In the genomic region with DNA sequence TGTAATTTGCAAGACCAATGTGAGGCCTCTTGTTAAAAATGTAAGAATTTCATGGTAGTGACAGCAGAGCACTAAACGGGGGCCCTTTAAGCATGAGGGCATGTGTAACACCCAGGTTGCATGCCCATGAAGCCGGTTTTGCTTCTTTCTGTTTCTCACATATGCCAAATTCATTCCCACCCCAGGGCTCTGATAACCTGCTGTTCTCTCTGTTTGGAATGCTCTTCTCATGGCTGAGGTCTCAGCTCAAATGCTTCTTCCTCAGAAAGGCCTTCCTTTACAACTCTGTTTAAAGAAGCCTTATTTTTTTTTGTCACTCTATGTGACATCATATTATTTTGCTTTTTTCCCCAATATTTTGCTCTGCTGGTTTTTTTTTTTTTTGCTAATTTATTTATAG, we compare ENCODE assay signal across 30 cellular contexts.
"Had no signal": no experiment of that assay in that cellular context is flagged by ENCODE, and none has a peak within 500 bp of the region (broad histone marks: within the 10 kb centered on the region; RNA-seq: fewer than 3 reads in every experiment).

No MANE protein-coding gene starts in this region.

- H3K27ac Mint-ChIP-seq: activated B cell treated with CpG ODN at 0.5 μM for 24 hours; activated CD8-positive, alpha-beta T cell treated with anti-CD3 and anti-CD28 coated beads for 36 hours; activated naive CD8-positive, alpha-beta T cell; activated T-helper 17 cell treated with anti-CD3 and anti-CD28 coated beads, Interleukin-2, amount 50 U/mL, for 72 hours; dendritic cell treated with granulocyte-macrophage colony-stimulating factor and Interleukin-4, amounts not matched to agents 40 ng/mL and 50 ng/mL, for 4 days had no signal

- H3K27me3 Mint-ChIP-seq: activated B cell treated with CpG ODN at 0.5 μM for 24 hours; activated CD8-positive, alpha-beta T cell treated with anti-CD3 and anti-CD28 coated beads for 36 hours; activated naive CD8-positive, alpha-beta T cell; activated T-helper 17 cell treated with anti-CD3 and anti-CD28 coated beads, Interleukin-2, amount 50 U/mL, for 72 hours; central memory CD8-positive, alpha-beta T cell; dendritic cell treated with granulocyte-macrophage colony-stimulating factor and Interleukin-4, amounts not matched to agents 40 ng/mL and 50 ng/mL, for 4 days had no signal

- H3K9me3 ChIP-seq: esophagus muscularis mucosa, gastrocnemius medialis, heart left ventricle had no signal

- H3K4me1 Mint-ChIP-seq: activated B cell treated with CpG ODN at 0.5 μM for 24 hours; activated T-helper 17 cell treated with anti-CD3 and anti-CD28 coated beads, Interleukin-2, amount 50 U/mL, for 72 hours; central memory CD8-positive, alpha-beta T cell had no signal

- H3K4me1 ChIP-seq: esophagus muscularis mucosa, foreskin keratinocyte, gastrocnemius medialis, heart left ventricle had no signal

- H3K36me3 ChIP-seq: brain microvascular endothelial cell, esophagus muscularis mucosa, gastrocnemius medialis, heart left ventricle had no signal

- DNase-seq: activated B cell treated with CpG ODN at 0.5 μM for 24 hours; activated CD4-positive, alpha-beta T cell treated with anti-CD3 and anti-CD28 coated beads for 48 hours; activated CD4-positive, alpha-beta T cell treated with anti-CD3 and anti-CD28 coated beads, Interleukin-2, amount 50 U/mL, for 1 hour; activated CD4-positive, alpha-beta T cell treated with anti-CD3 and anti-CD28 coated beads, Interleukin-2, amount 50 U/mL, for 48 hours; activated CD8-positive, alpha-beta memory T cell treated with anti-CD3 and anti-CD28 coated beads for 24 hours; activated CD8-positive, alpha-beta T cell treated with anti-CD3 and anti-CD28 coated beads for 36 hours; activated effector memory CD4-positive, alpha-beta T cell treated with Interleukin-2 at 50 U/mL for 16 hours; activated gamma-delta T cell treated with Interleukin-2 at 50 U/mL for 16 hours; activated naive CD4-positive, alpha-beta T cell treated with anti-CD3 and anti-CD28 coated beads, Interleukin-2, amount 50 U/mL, for 16 hours; activated naive CD4-positive, alpha-beta T cell treated with Interleukin-2 at 50 U/mL for 16 hours; activated T-cell treated with anti-CD3 and anti-CD28 coated beads, Interleukin-2, amount 50 U/mL, for 4 hours; amniotic stem cell; anterior cingulate cortex; brain microvascular endothelial cell; dorsolateral prefrontal cortex; effector memory CD4-positive, alpha-beta T cell; erythroblast; foreskin keratinocyte; gastrocnemius medialis; glutamatergic neuron; heart left ventricle; T-helper 2 cell had no signal

- H3K27me3 ChIP-seq: brain microvascular endothelial cell, dorsolateral prefrontal cortex, esophagus muscularis mucosa, foreskin keratinocyte, gastrocnemius medialis, heart left ventricle had no signal

- H3K4me3 Mint-ChIP-seq: activated B cell treated with CpG ODN at 0.5 μM for 24 hours; activated CD8-positive, alpha-beta T cell treated with anti-CD3 and anti-CD28 coated beads for 36 hours; activated naive CD8-positive, alpha-beta T cell; activated T-cell treated with anti-CD3 and anti-CD28 coated beads, Interleukin-2, amount 50 U/mL, for 4 hours; activated T-helper 17 cell treated with anti-CD3 and anti-CD28 coated beads, Interleukin-2, amount 50 U/mL, for 72 hours; central memory CD8-positive, alpha-beta T cell; dendritic cell treated with granulocyte-macrophage colony-stimulating factor and Interleukin-4, amounts not matched to agents 40 ng/mL and 50 ng/mL, for 4 days had no signal

- ATAC-seq: activated CD4-positive, CD25-positive, alpha-beta regulatory T cell treated with anti-CD3 and anti-CD28 coated beads, Interleukin-2, amount 50 U/mL, for 24 hours; activated CD8-positive, alpha-beta T cell treated with anti-CD3 and anti-CD28 coated beads for 36 hours; activated T-cell treated with anti-CD3 and anti-CD28 coated beads, Interleukin-2, amount 50 U/mL, for 4 hours; activated T-helper 17 cell treated with anti-CD3 and anti-CD28 coated beads, Interleukin-2, amount 50 U/mL, for 72 hours; foreskin keratinocyte; gastrocnemius medialis; heart left ventricle had no signal

- H3K4me3 ChIP-seq: coronary artery, dorsolateral prefrontal cortex, esophagus muscularis mucosa, gastrocnemius medialis, heart left ventricle had no signal

- H3K27ac ChIP-seq: brain microvascular endothelial cell, coronary artery, dorsolateral prefrontal cortex, esophagus muscularis mucosa, foreskin keratinocyte, gastrocnemius medialis, heart left ventricle, VCaP had no signal

- H3K9me3 Mint-ChIP-seq: activated B cell treated with CpG ODN at 0.5 μM for 24 hours; activated CD8-positive, alpha-beta T cell treated with anti-CD3 and anti-CD28 coated beads for 36 hours; activated T-cell treated with anti-CD3 and anti-CD28 coated beads, Interleukin-2, amount 50 U/mL, for 4 hours; activated T-helper 17 cell treated with anti-CD3 and anti-CD28 coated beads, Interleukin-2, amount 50 U/mL, for 72 hours; central memory CD8-positive, alpha-beta T cell; dendritic cell treated with granulocyte-macrophage colony-stimulating factor and Interleukin-4, amounts not matched to agents 40 ng/mL and 50 ng/mL, for 4 days had no signal
